13 cellular contexts compared by ENCODE assay signal in genomic region chr1:30790850-30791778, GRCh38. TPM values are rescaled to one million over a fixed set of nuclear protein-coding genes. Genes with fewer than 3 reads are reported as not detected.
DNase-seq lines count a peak whose midpoint lies in the region; ATAC-seq, FAIRE-seq and TF ChIP-seq lines count a peak whose summit lies in the region.
"Had no signal": no experiment of that assay in that cellular context is flagged by ENCODE, and none has a peak within 500 bp of the region (broad histone marks: within the 10 kb centered on the region; RNA-seq: fewer than 3 reads in every experiment).

No MANE protein-coding gene starts in this region.

- in situ Hi-C loops in gastrocnemius medialis (cut with MboI; ENCODE audit: low sequenced_read_pairs in 4 of 4), result no loop called here

- H3K27me3 ChIP-seq in gastrocnemius medialis, result no peaks in the 10 kb centered on the region
- H3K27me3 ChIP-seq: right atrium auricular region had no signal

- H3K4me1 ChIP-seq in gastrocnemius medialis, result peaks cover 0 to 28% of the 10 kb centered on the region in 2 donors

- TF ChIP-seq POLR2A in GM12892 (IDR thresholded peaks at IDR 0.05; ENCODE audit: low read depth, low read length), result no peak
- TF ChIP-seq POLR2A in gastrocnemius medialis (IDR thresholded peaks at IDR 0.05), result no peak

- peak; percentile 88 for FAIRE-seq in GM12892 (lab: Jason Lieb, UNC)

- DNase-seq in AG20443 (ENCODE audit: low spot score), result peak; percentile 51
- DNase-seq in GM12892 (ENCODE audit: insufficient read length), result no peak
- DNase-seq in RPMI7951 (ENCODE audit: low read depth), result peak; percentile 28
- peak; percentile 48 for DNase-seq in fibroblast of villous mesenchyme (ENCODE audit: low read depth)
- no peak for DNase-seq in gastrocnemius medialis
- DNase-seq: C1 segment of cervical spinal cord, NCI-H1105 treated with DMSO at 0.1 percent for 48 hours, NCI-H510A had no signal

- intact Hi-C loops in gastrocnemius medialis (cut with DNase I; ENCODE audit: low total_unique reads), result no loop called here

- H3K36me3 ChIP-seq in gastrocnemius medialis, result no peaks in the 10 kb centered on the region
- H3K36me3 ChIP-seq: right atrium auricular region had no signal

- ATAC-seq in GM21723 (IDR thresholded peaks at IDR 0.05; ENCODE audit: unreplicated experiment), result no peak
- no peak for ATAC-seq in GM18868 (IDR thresholded peaks at IDR 0.05; ENCODE audit: unreplicated experiment)
- ATAC-seq in esophagus mucosa, result no peak
- no peak for ATAC-seq in gastrocnemius medialis

- TF ChIP-seq CTCF in fibroblast of villous mesenchyme (IDR thresholded peaks at IDR 0.05; ENCODE audit: insufficient read depth, low read depth, low read length), result no peak
- TF ChIP-seq CTCF in gastrocnemius medialis (IDR thresholded peaks at IDR 0.05 in 4 of 5, conservative IDR thresholded peaks at IDR 0.05 in 1 of 5), result no peak

- H3K4me3 ChIP-seq in fibroblast of villous mesenchyme (ENCODE audit: low read depth, low read length), result no peak overlapping the region
- no peak overlapping the region for H3K4me3 ChIP-seq in gastrocnemius medialis
- H3K4me3 ChIP-seq: right atrium auricular region had no signal

- H3K9me3 ChIP-seq in gastrocnemius medialis, result no peaks in the 10 kb centered on the region
- H3K9me3 ChIP-seq: right atrium auricular region had no signal

- no peak overlapping the region for H3K27ac ChIP-seq in gastrocnemius medialis
- H3K27ac ChIP-seq: right atrium auricular region had no signal

RNA-seq across cellular contexts. Expression of gene LAPTM5, which starts 33.5 kb away (rescaled TPM):
- 808 TPM for polyA plus RNA-seq in GM12892 (2012; ENCODE audit: missing spikeins)
- 70.7 and 82.5 TPM in 2 replicates for total RNA-seq in RPMI7951 (2014; rRNA removed; shearing (Covaris generic))
- not detected in 2 replicates for total RNA-seq in fibroblast of villous mesenchyme
- 9.1 TPM for total RNA-seq in esophagus mucosa
- 10 to 100 TPM in 2 of 4 donors, 1 to 10 TPM in 2; 2.3 to 14.8 (median 10.1) TPM for total RNA-seq in gastrocnemius medialis
- total RNA-seq: mesothelial cell of epicardium had no signal

Comparison
In these comparisons a context has a peak if more than half of its experiments do, and no peak if none do; other contexts are left out.
1. DNase-seq: peak in AG20443 (single experiment), RPMI7951 (single experiment) and fibroblast of villous mesenchyme (single experiment); none in GM12892 (single experiment) and gastrocnemius medialis (0 of 2).